8 cellular contexts compared by ENCODE assay signal in genomic region chr3:172341482-172342059, GRCh38.
DNase-seq lines count a peak whose midpoint lies in the region; ATAC-seq and TF ChIP-seq lines count a peak whose summit lies in the region.

No MANE protein-coding gene starts in this region.

- no peak for TF ChIP-seq POLR2A in gastrocnemius medialis (IDR thresholded peaks at IDR 0.05)

- in situ Hi-C loops in gastrocnemius medialis (cut with MboI; ENCODE audit: low sequenced_read_pairs in 4 of 4), result loop anchor here (10.0 to 25.0 kb wide), 4 partner anchors 307 to 704 kb away; partner anchors contain the start of genes TMEM212 (in 2 of the 4) and FNDC3B (in 1 of the 4)

- ATAC-seq in HG03175 (IDR thresholded peaks at IDR 0.05; ENCODE audit: unreplicated experiment), result peak; percentile 78
- peak; percentile 59 to 64 for ATAC-seq in gastrocnemius medialis

- H3K9me3 Mint-ChIP-seq in activated T-helper 1 cell treated with anti-CD3 and anti-CD28 coated beads, Interleukin-12 subunit alpha, Interleukin-12 subunit beta, Interleukin-2, Interleukin-4 antibody, amounts not matched to agents 30 ng/mL and 10 ng/mL and 1 ng/mL, durations not matched to agents 14 hours and 24 hours and 36 hours, result no peaks in the 10 kb centered on the region

- H3K36me3 Mint-ChIP-seq in activated T-helper 1 cell treated with anti-CD3 and anti-CD28 coated beads, Interleukin-12 subunit alpha, Interleukin-12 subunit beta, Interleukin-2, Interleukin-4 antibody, amounts not matched to agents 30 ng/mL and 10 ng/mL and 1 ng/mL, durations not matched to agents 14 hours and 24 hours and 36 hours (ENCODE audit: low read depth), result peaks cover 11% of the 10 kb centered on the region

- H3K27ac ChIP-seq in AG04450 (ENCODE audit: low read depth, low read length) (no peak overlapping the region), left ventricle myocardium inferior (replicated peaks) (no peak overlapping the region), gastrocnemius medialis (no peak overlapping the region)

- H3K36me3 ChIP-seq in left ventricle myocardium inferior, result peaks cover 93% of the 10 kb centered on the region
- H3K36me3 ChIP-seq in gastrocnemius medialis, result peaks cover 0 to 54% of the 10 kb centered on the region in 2 donors

- H3K4me1 ChIP-seq in left ventricle myocardium inferior (no peaks in the 10 kb centered on the region), gastrocnemius medialis (no peaks in the 10 kb centered on the region)

- H3K4me3 Mint-ChIP-seq in activated T-helper 1 cell treated with anti-CD3 and anti-CD28 coated beads, Interleukin-12 subunit alpha, Interleukin-12 subunit beta, Interleukin-2, Interleukin-4 antibody, amounts not matched to agents 30 ng/mL and 10 ng/mL and 1 ng/mL, durations not matched to agents 14 hours and 24 hours and 36 hours, result no peak overlapping the region

- TF ChIP-seq CTCF in AG04450 (IDR thresholded peaks at IDR 0.05; ENCODE audit: low read depth, low read length), result peak; percentile 62
- TF ChIP-seq CTCF in GM12872 (IDR thresholded peaks at IDR 0.05; ENCODE audit: insufficient read depth, low read depth, low read length), result peak; percentile 58
- TF ChIP-seq CTCF in left ventricle myocardium inferior (IDR thresholded peaks at IDR 0.05; ENCODE audit: borderline replicate concordance), result peak; percentile 81
- peak; percentile 60 to 80 (median 66) for TF ChIP-seq CTCF in gastrocnemius medialis (IDR thresholded peaks at IDR 0.05 in 4 of 5, conservative IDR thresholded peaks at IDR 0.05 in 1 of 5)

- POLR2A ChIA-PET in AG04450 (lab: Yijun Ruan, JAX), result no interaction called here

- intact Hi-C loops in activated T-helper 1 cell treated with anti-CD3 and anti-CD28 coated beads, Interleukin-12 subunit alpha, Interleukin-12 subunit beta, Interleukin-2, Interleukin-4 antibody, amounts not matched to agents 30 ng/mL and 10 ng/mL and 1 ng/mL, durations not matched to agents 14 hours and 24 hours and 36 hours (cut with micrococcal nuclease), result loop anchor here (1.0 to 10.0 kb wide), 8 partner anchors 306 to 1377 kb away; partner anchors contain the start of gene PLD1
- intact Hi-C loops in left ventricle myocardium inferior (cut with micrococcal nuclease) (no loop called here), gastrocnemius medialis (cut with DNase I; ENCODE audit: low total_unique reads) (loop anchor here (2.0 kb wide), 1 partner anchor 303 kb away; the partner anchor contains the start of gene FNDC3B)

- H3K27me3 ChIP-seq in AG04450 (ENCODE audit: control insufficient read depth, insufficient read depth, low read length) (no peaks in the 10 kb centered on the region), left ventricle myocardium inferior (ENCODE audit: low read depth) (no peaks in the 10 kb centered on the region), gastrocnemius medialis (no peaks in the 10 kb centered on the region)

- DNase-seq in AG04450 (ENCODE audit: low read depth, low spot score) (no peak), NCI-H2227 treated with DMSO at 0.1 percent for 48 hours (lab: John Stamatoyannopoulos, UW) (peak; percentile 12), left ventricle myocardium inferior (no peak), gastrocnemius medialis (no peak), NK-92 (lab: John Stamatoyannopoulos, UW; ENCODE audit: unreplicated experiment) (no peak)
- DNase-seq in activated T-helper 1 cell treated with anti-CD3 and anti-CD28 coated beads, Interleukin-12 subunit alpha, Interleukin-12 subunit beta, Interleukin-2, Interleukin-4 antibody, amounts not matched to agents 30 ng/mL and 10 ng/mL and 1 ng/mL, durations not matched to agents 14 hours and 24 hours and 36 hours (ENCODE audit: low spot score), result peak; percentile 13

- no peak overlapping the region for H3K27ac Mint-ChIP-seq in activated T-helper 1 cell treated with anti-CD3 and anti-CD28 coated beads, Interleukin-12 subunit alpha, Interleukin-12 subunit beta, Interleukin-2, Interleukin-4 antibody, amounts not matched to agents 30 ng/mL and 10 ng/mL and 1 ng/mL, durations not matched to agents 14 hours and 24 hours and 36 hours

- no peaks in the 10 kb centered on the region for H3K4me1 Mint-ChIP-seq in activated T-helper 1 cell treated with anti-CD3 and anti-CD28 coated beads, Interleukin-12 subunit alpha, Interleukin-12 subunit beta, Interleukin-2, Interleukin-4 antibody, amounts not matched to agents 30 ng/mL and 10 ng/mL and 1 ng/mL, durations not matched to agents 14 hours and 24 hours and 36 hours (ENCODE audit: low read depth)

- H3K9me3 ChIP-seq in AG04450 (ENCODE audit: control insufficient read depth, insufficient read depth, low read length) (no peaks in the 10 kb centered on the region), left ventricle myocardium inferior (replicated peaks) (no peaks in the 10 kb centered on the region), gastrocnemius medialis (no peaks in the 10 kb centered on the region)

- H3K27me3 Mint-ChIP-seq in activated T-helper 1 cell treated with anti-CD3 and anti-CD28 coated beads, Interleukin-12 subunit alpha, Interleukin-12 subunit beta, Interleukin-2, Interleukin-4 antibody, amounts not matched to agents 30 ng/mL and 10 ng/mL and 1 ng/mL, durations not matched to agents 14 hours and 24 hours and 36 hours (ENCODE audit: insufficient read depth), result no peaks in the 10 kb centered on the region

- CTCF ChIA-PET in AG04450 (lab: Charles Lee), result interaction anchor here (0.6 to 4.6 kb wide), 26 partner anchors 8 to 727 kb away, joined by 3 to 59 read pairs (median 4); no protein-coding TSS in a partner anchor

- H3K4me3 ChIP-seq in AG04450 (ENCODE audit: low read depth, low read length), result no peak overlapping the region
- no peak overlapping the region for H3K4me3 ChIP-seq in left ventricle myocardium inferior
- no peak overlapping the region for H3K4me3 ChIP-seq in gastrocnemius medialis

Comparison
In these comparisons a context has a peak if more than half of its experiments do, and no peak if none do; other contexts are left out.
1. DNase-seq: peak in NCI-H2227 treated with DMSO at 0.1 percent for 48 hours (single experiment) and activated T-helper 1 cell treated with anti-CD3 and anti-CD28 coated beads, Interleukin-12 subunit alpha, Interleukin-12 subunit beta, Interleukin-2, Interleukin-4 antibody, amounts not matched to agents 30 ng/mL and 10 ng/mL and 1 ng/mL, durations not matched to agents 14 hours and 24 hours and 36 hours (single experiment); none in AG04450 (single experiment), left ventricle myocardium inferior (single experiment), gastrocnemius medialis (0 of 2) and NK-92 (single experiment).
2. Peak in every context shown above with its lines, with median percentiles within 50 percentile points of each other: CTCF ChIP-seq.